29 cellular contexts compared by ENCODE assay signal in the genomic region with DNA sequence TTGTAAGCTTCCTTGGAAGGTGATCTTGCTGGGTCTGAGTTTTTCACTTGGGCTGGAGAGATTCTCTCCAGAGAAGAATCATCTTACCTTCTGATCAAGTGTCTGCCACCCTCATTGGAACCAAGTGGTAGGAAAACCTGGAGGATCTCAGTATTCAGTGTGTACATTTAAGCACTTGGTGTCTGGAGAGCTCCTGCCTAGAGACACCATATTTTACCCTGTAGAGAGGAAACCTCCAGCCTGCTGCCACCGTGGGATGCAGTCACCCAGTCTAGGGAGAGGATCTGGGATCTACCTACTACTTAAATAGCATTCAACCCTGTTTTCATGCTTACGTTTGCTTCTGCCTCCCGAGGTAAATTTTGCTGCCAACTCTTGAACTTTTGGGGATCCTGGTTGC.
"Had no signal": no experiment of that assay in that cellular context is flagged by ENCODE, and none has a peak within 500 bp of the region (broad histone marks: within the 10 kb centered on the region; RNA-seq: fewer than 3 reads in every experiment).

No MANE protein-coding gene starts in this region.

- H3K4me3 ChIP-seq: colonic mucosa, coronary artery, dorsolateral prefrontal cortex, esophagus muscularis mucosa, esophagus squamous epithelium, gastrocnemius medialis, gastroesophageal sphincter, heart left ventricle, heart right ventricle had no signal

- H3K27ac ChIP-seq: colonic mucosa, coronary artery, dorsolateral prefrontal cortex, epithelial cell of prostate, esophagus muscularis mucosa, esophagus squamous epithelium, foreskin keratinocyte, gastrocnemius medialis, gastroesophageal sphincter, heart left ventricle, heart right ventricle had no signal

- H3K27me3 Mint-ChIP-seq: dendritic cell treated with granulocyte-macrophage colony-stimulating factor and Interleukin-4, amounts not matched to agents 40 ng/mL and 50 ng/mL, for 4 days had no signal

- FAIRE-seq: colon, endometrium, endothelial cell of umbilical vein, frontal cortex had no signal

- DNase-seq: colonic mucosa; cortex of kidney; dermis blood vessel endothelial cell; dorsolateral prefrontal cortex; effector CD4-positive, alpha-beta T cell; effector CD8-positive, alpha-beta T cell; effector memory CD4-positive, alpha-beta T cell; effector memory CD8-positive, alpha-beta T cell; endodermal cell; erythroblast; esophagus squamous epithelium; foreskin fibroblast; foreskin keratinocyte; foreskin melanocyte; gastrocnemius medialis; glutamatergic neuron; head of caudate nucleus; heart left ventricle; heart right ventricle had no signal

- H3K9me3 ChIP-seq: colonic mucosa, gastrocnemius medialis had no signal

- H3K4me3 Mint-ChIP-seq: dendritic cell treated with granulocyte-macrophage colony-stimulating factor and Interleukin-4, amounts not matched to agents 40 ng/mL and 50 ng/mL, for 4 days; effector memory CD8-positive, alpha-beta T cell; endodermal cell had no signal

- H3K9me3 Mint-ChIP-seq: effector memory CD8-positive, alpha-beta T cell had no signal

- ATAC-seq: effector memory CD8-positive, alpha-beta T cell; esophagus mucosa; foreskin keratinocyte; gastrocnemius medialis; gastroesophageal sphincter; heart left ventricle; heart right ventricle had no signal

- H3K27ac Mint-ChIP-seq: dendritic cell treated with granulocyte-macrophage colony-stimulating factor and Interleukin-4, amounts not matched to agents 40 ng/mL and 50 ng/mL, for 4 days; effector memory CD8-positive, alpha-beta T cell; endodermal cell had no signal

- H3K4me1 ChIP-seq: colonic mucosa, esophagus muscularis mucosa, esophagus squamous epithelium, foreskin keratinocyte, gastrocnemius medialis, gastroesophageal sphincter had no signal
